ENCODE assay signal across 7 cellular contexts in genomic region chr16:30184430-30185140, GRCh38. TPM values are rescaled to one million over a fixed set of nuclear protein-coding genes. Genes with fewer than 3 reads are reported as not detected.
DNase-seq lines count a peak whose midpoint lies in the region; ATAC-seq and TF ChIP-seq lines count a peak whose summit lies in the region.

No MANE protein-coding gene starts in this region.

- no peaks in the 10 kb centered on the region for H3K9me3 ChIP-seq in esophagus muscularis mucosa
- no peaks in the 10 kb centered on the region for H3K9me3 ChIP-seq in skeletal muscle tissue (ENCODE audit: control insufficient read depth in 3 of 3, low read length in 3 of 3)

- H3K4me1 ChIP-seq in esophagus muscularis mucosa (peaks cover 11 to 35% (median 26%) of the 10 kb centered on the region in 4 donors), skeletal muscle tissue (ENCODE audit: control insufficient read depth in 3 of 3, insufficient read depth in 3 of 3, low read length in 3 of 3) (peaks cover 5 to 26% (median 17%) of the 10 kb centered on the region in 3 donors)

- H3K4me3 Mint-ChIP-seq in activated CD8-positive, alpha-beta T cell treated with anti-CD3 and anti-CD28 coated beads, Interleukin-2, amount 10 ng/mL, durations not matched to agents 7 days and 5 days, result peak overlapping the region; percentile 98

- peak overlapping the region in 3 of 4 donors; percentile 30 to 77 (median 52) for H3K27ac ChIP-seq in esophagus muscularis mucosa (replicated peaks in 1 of 4)
- H3K27ac ChIP-seq in skeletal muscle tissue (ENCODE audit: low read depth, low read length), result no peak overlapping the region

- no peak for TF ChIP-seq POLR2A in esophagus muscularis mucosa (IDR thresholded peaks at IDR 0.05; ENCODE audit: low read depth)

- ATAC-seq in GM21515 (IDR thresholded peaks at IDR 0.05; ENCODE audit: unreplicated experiment) (peak; percentile 1), GM18861 (IDR thresholded peaks at IDR 0.05; ENCODE audit: unreplicated experiment) (no peak)
- peak; percentile 3 for ATAC-seq in activated CD8-positive, alpha-beta T cell treated with anti-CD3 and anti-CD28 coated beads, Interleukin-2, amount 10 ng/mL, durations not matched to agents 7 days and 5 days

- POLR2A ChIA-PET in activated CD8-positive, alpha-beta T cell treated with anti-CD3 and anti-CD28 coated beads, Interleukin-2, amount 10 ng/mL, durations not matched to agents 7 days and 5 days (lab: Charles Lee), result interaction anchor here (0.6 to 5.0 kb wide), 19 partner anchors 8 to 441 kb away, joined by 3 to 102 read pairs (median 6); partner anchors contain the start of genes ALDOA, CD2BP2, GDPD3 and MAPK3

- H3K4me1 Mint-ChIP-seq in activated CD8-positive, alpha-beta T cell treated with anti-CD3 and anti-CD28 coated beads, Interleukin-2, amount 10 ng/mL, durations not matched to agents 7 days and 5 days (ENCODE audit: low read depth), result peaks cover 30% of the 10 kb centered on the region

- peak overlapping the region; percentile 61 to 74 (median 63) for H3K4me3 ChIP-seq in esophagus muscularis mucosa
- H3K4me3 ChIP-seq in skeletal muscle tissue (ENCODE audit: low read length in 3 of 3), result peak overlapping the region in 2 of 3 donors; percentile 35 to 65

- H3K36me3 Mint-ChIP-seq in activated CD8-positive, alpha-beta T cell treated with anti-CD3 and anti-CD28 coated beads, Interleukin-2, amount 10 ng/mL, durations not matched to agents 7 days and 5 days (ENCODE audit: low read depth), result peaks cover 47% of the 10 kb centered on the region

- no peak for TF ChIP-seq CTCF in esophagus muscularis mucosa (IDR thresholded peaks at IDR 0.05)

- H3K36me3 ChIP-seq in esophagus muscularis mucosa (peaks cover 0 to 8% (median 4%) of the 10 kb centered on the region in 4 donors), skeletal muscle tissue (ENCODE audit: control insufficient read depth in 3 of 3, insufficient read depth in 3 of 3, low read length in 3 of 3) (no peaks in the 10 kb centered on the region)

- CTCF ChIA-PET in activated CD8-positive, alpha-beta T cell treated with anti-CD3 and anti-CD28 coated beads, Interleukin-2, amount 10 ng/mL, durations not matched to agents 7 days and 5 days (lab: Charles Lee), result interaction anchor here (1.4 to 5.2 kb wide), 5 partner anchors 41 to 225 kb away, joined by 3 to 54 read pairs (median 7); partner anchors contain the start of genes ALDOA and TBX6

- intact Hi-C loops in esophagus muscularis mucosa (cut with DNase I), result no loop called here

- no peaks in the 10 kb centered on the region for H3K27me3 ChIP-seq in esophagus muscularis mucosa
- H3K27me3 ChIP-seq in skeletal muscle tissue (ENCODE audit: control insufficient read depth in 3 of 3, insufficient read depth in 3 of 3, low read length in 3 of 3), result no peaks in the 10 kb centered on the region

- DNase-seq in NCI-H2081 treated with DMSO at 0.1 percent for 48 hours (lab: John Stamatoyannopoulos, UW) (peak; percentile 29), esophagus muscularis mucosa (ENCODE audit: extremely low spot score) (no peak), GOT3 (lab: John Stamatoyannopoulos, UW) (no peak)
- peak; percentile 59 for DNase-seq in activated CD8-positive, alpha-beta T cell treated with anti-CD3 and anti-CD28 coated beads, Interleukin-2, amount 10 ng/mL, durations not matched to agents 7 days and 5 days

- H3K27me3 Mint-ChIP-seq in activated CD8-positive, alpha-beta T cell treated with anti-CD3 and anti-CD28 coated beads, Interleukin-2, amount 10 ng/mL, durations not matched to agents 7 days and 5 days (ENCODE audit: low read depth), result no peaks in the 10 kb centered on the region

- no peaks in the 10 kb centered on the region for H3K9me3 Mint-ChIP-seq in activated CD8-positive, alpha-beta T cell treated with anti-CD3 and anti-CD28 coated beads, Interleukin-2, amount 10 ng/mL, durations not matched to agents 7 days and 5 days (ENCODE audit: insufficient read depth)

- peak overlapping the region; percentile 99 for H3K27ac Mint-ChIP-seq in activated CD8-positive, alpha-beta T cell treated with anti-CD3 and anti-CD28 coated beads, Interleukin-2, amount 10 ng/mL, durations not matched to agents 7 days and 5 days

- peak overlapping the region in 1 of 3 donors; percentile 25 for H3K9ac ChIP-seq in skeletal muscle tissue (ENCODE audit: low read depth in 1 of 3, low read length in 3 of 3)

- no peak for TF ChIP-seq EP300 in esophagus muscularis mucosa (IDR thresholded peaks at IDR 0.05)

- 42% methylated on average over 8 of the region's 14 CpGs for WGBS in esophagus muscularis mucosa

RNA-seq across cellular contexts. Expression of gene CORO1A, which starts 1.2 kb away (rescaled TPM):
- total RNA-seq in activated CD8-positive, alpha-beta T cell treated with anti-CD3 and anti-CD28 coated beads, Interleukin-2, amount 10 ng/mL, durations not matched to agents 7 days and 5 days, result 1,000 to 10,000 TPM; 1,875 to 1,983 TPM
- 10 to 100 TPM; 11.0 to 33.5 (median 23.1) TPM for total RNA-seq in esophagus muscularis mucosa
- total RNA-seq in skeletal muscle tissue, result 8.4 TPM

RNA-seq across cellular contexts. Expression of gene BOLA2B, which starts 8.9 kb away (rescaled TPM):
- 100 to 1,000 TPM; 205 to 212 TPM for total RNA-seq in activated CD8-positive, alpha-beta T cell treated with anti-CD3 and anti-CD28 coated beads, Interleukin-2, amount 10 ng/mL, durations not matched to agents 7 days and 5 days
- 100 to 1,000 TPM in 2 of 4 donors, 10 to 100 TPM in 2; 43.4 to 205 (median 116) TPM for total RNA-seq in esophagus muscularis mucosa
- total RNA-seq in skeletal muscle tissue, result 23.5 TPM

RNA-seq across cellular contexts. Expression of gene SLX1A, which starts 9.1 kb away (rescaled TPM):
- 100 to 1,000 TPM; 115 to 123 TPM for total RNA-seq in activated CD8-positive, alpha-beta T cell treated with anti-CD3 and anti-CD28 coated beads, Interleukin-2, amount 10 ng/mL, durations not matched to agents 7 days and 5 days
- total RNA-seq in esophagus muscularis mucosa (10 to 100 TPM; 12.9 to 27.1 (median 23.1) TPM), skeletal muscle tissue (11.0 TPM)

RNA-seq across cellular contexts. Expression of gene SULT1A3, which starts 14.5 kb away (rescaled TPM):
- 10 to 100 TPM; 28.9 to 32.8 TPM for total RNA-seq in activated CD8-positive, alpha-beta T cell treated with anti-CD3 and anti-CD28 coated beads, Interleukin-2, amount 10 ng/mL, durations not matched to agents 7 days and 5 days
- total RNA-seq in esophagus muscularis mucosa, result 10 to 100 TPM in 3 of 4 donors, 1 to 10 TPM in 1; 2.5 to 23.7 (median 15.0) TPM
- 1.6 TPM for total RNA-seq in skeletal muscle tissue

Comparison
In these comparisons a context has a peak if more than half of its experiments do, and no peak if none do; other contexts are left out.
1. DNase-seq: peak in NCI-H2081 treated with DMSO at 0.1 percent for 48 hours (single experiment) and activated CD8-positive, alpha-beta T cell treated with anti-CD3 and anti-CD28 coated beads, Interleukin-2, amount 10 ng/mL, durations not matched to agents 7 days and 5 days (single experiment); none in esophagus muscularis mucosa (single experiment) and GOT3 (single experiment).
2. RNA of gene CORO1A, which starts 1.2 kb away (total RNA-seq): 1,875 to 1,983 TPM in activated CD8-positive, alpha-beta T cell treated with anti-CD3 and anti-CD28 coated beads, Interleukin-2, amount 10 ng/mL, durations not matched to agents 7 days and 5 days; 11.0 to 33.5 TPM in esophagus muscularis mucosa and 8.4 TPM in skeletal muscle tissue (single experiment); every median in the first group is over 10 times any median in the second.